In the genomic region with DNA sequence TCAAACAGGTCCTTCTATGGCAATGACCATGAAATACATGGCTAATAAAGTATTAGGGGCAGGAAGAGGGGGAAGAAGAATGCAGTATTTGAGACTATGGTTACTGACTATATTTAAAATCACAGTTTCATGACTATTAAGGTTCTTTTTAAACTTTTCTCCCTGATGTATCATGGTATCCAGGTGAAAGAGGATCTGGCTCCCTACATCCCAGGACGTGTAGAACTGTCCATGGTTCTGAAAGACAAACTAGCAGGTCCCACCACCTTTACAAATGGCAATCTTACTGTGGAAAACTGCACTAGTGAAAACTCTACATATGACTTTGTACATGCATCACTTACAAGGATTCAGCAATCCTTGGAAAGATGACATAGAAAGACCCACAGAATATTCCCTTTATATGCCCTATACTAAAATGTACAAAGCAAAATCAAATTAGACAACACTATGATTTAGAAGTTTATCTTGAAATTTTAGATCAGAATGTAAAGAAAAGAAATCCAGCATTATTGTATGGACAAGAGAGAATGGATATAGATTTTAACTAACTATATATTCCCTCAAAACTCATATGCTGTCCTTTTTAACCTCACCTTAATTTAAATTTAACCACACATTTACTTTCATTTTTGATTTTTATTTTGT, we compare ENCODE assay signal across 1 cellular context.
A peak's percentile ranks its signal among the peaks of the same experiment; 100 is the strongest.
TF ChIP-seq lines count a peak whose summit lies in the region.

No MANE protein-coding gene starts in this region.

TF ChIP-seq in HepG2, 621 proteins besides CTCF, POLR2A, EP300 and RAD21 (continued from another document and continues in another):
- TF ChIP-seq SYNCRIP (IDR thresholded peaks at IDR 0.05; ENCODE audit: insufficient read depth, low read depth, low read length), result no peak
- peak; percentile 42; the same call in 1 of the 2 replicates for TF ChIP-seq ZKSCAN8 (CRISPR knock-in tag; IDR thresholded peaks at IDR 0.05; ENCODE audit: borderline replicate concordance)
- TF ChIP-seq, protein P1, sequence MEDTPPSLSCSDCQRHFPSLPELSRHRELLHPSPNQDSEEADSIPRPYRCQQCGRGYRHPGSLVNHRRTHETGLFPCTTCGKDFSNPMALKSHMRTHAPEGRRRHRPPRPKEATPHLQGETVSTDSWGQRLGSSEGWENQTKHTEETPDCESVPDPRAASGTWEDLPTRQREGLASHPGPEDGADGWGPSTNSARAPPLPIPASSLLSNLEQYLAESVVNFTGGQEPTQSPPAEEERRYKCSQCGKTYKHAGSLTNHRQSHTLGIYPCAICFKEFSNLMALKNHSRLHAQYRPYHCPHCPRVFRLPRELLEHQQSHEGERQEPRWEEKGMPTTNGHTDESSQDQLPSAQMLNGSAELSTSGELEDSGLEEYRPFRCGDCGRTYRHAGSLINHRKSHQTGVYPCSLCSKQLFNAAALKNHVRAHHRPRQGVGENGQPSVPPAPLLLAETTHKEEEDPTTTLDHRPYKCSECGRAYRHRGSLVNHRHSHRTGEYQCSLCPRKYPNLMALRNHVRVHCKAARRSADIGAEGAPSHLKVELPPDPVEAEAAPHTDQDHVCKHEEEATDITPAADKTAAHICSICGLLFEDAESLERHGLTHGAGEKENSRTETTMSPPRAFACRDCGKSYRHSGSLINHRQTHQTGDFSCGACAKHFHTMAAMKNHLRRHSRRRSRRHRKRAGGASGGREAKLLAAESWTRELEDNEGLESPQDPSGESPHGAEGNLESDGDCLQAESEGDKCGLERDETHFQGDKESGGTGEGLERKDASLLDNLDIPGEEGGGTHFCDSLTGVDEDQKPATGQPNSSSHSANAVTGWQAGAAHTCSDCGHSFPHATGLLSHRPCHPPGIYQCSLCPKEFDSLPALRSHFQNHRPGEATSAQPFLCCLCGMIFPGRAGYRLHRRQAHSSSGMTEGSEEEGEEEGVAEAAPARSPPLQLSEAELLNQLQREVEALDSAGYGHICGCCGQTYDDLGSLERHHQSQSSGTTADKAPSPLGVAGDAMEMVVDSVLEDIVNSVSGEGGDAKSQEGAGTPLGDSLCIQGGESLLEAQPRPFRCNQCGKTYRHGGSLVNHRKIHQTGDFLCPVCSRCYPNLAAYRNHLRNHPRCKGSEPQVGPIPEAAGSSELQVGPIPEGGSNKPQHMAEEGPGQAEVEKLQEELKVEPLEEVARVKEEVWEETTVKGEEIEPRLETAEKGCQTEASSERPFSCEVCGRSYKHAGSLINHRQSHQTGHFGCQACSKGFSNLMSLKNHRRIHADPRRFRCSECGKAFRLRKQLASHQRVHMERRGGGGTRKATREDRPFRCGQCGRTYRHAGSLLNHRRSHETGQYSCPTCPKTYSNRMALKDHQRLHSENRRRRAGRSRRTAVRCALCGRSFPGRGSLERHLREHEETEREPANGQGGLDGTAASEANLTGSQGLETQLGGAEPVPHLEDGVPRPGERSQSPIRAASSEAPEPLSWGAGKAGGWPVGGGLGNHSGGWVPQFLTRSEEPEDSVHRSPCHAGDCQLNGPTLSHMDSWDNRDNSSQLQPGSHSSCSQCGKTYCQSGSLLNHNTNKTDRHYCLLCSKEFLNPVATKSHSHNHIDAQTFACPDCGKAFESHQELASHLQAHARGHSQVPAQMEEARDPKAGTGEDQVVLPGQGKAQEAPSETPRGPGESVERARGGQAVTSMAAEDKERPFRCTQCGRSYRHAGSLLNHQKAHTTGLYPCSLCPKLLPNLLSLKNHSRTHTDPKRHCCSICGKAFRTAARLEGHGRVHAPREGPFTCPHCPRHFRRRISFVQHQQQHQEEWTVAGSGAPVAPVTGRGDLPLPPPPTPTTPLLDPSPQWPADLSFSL (CRISPR knock-in tag; IDR thresholded peaks at IDR 0.05), result no peak
- no peak for TF ChIP-seq ZNF577 (CRISPR knock-in tag; IDR thresholded peaks at IDR 0.05; ENCODE audit: borderline replicate concordance, low read depth)
- TF ChIP-seq, protein P2, sequence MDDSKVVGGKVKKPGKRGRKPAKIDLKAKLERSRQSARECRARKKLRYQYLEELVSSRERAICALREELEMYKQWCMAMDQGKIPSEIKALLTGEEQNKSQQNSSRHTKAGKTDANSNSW (CRISPR knock-in tag; IDR thresholded peaks at IDR 0.05; ENCODE audit: borderline replicate concordance), result no peak
- TF ChIP-seq ZNF816 (CRISPR knock-in tag; IDR thresholded peaks at IDR 0.05; ENCODE audit: borderline replicate concordance), result no peak
- TF ChIP-seq DNMT3B (CRISPR knock-in tag; conservative IDR thresholded peaks at IDR 0.05), result peak; percentile 92
- TF ChIP-seq ZNF431 (CRISPR knock-in tag; IDR thresholded peaks at IDR 0.05; ENCODE audit: borderline replicate concordance, low read depth), result no peak
- TF ChIP-seq, protein P3, sequence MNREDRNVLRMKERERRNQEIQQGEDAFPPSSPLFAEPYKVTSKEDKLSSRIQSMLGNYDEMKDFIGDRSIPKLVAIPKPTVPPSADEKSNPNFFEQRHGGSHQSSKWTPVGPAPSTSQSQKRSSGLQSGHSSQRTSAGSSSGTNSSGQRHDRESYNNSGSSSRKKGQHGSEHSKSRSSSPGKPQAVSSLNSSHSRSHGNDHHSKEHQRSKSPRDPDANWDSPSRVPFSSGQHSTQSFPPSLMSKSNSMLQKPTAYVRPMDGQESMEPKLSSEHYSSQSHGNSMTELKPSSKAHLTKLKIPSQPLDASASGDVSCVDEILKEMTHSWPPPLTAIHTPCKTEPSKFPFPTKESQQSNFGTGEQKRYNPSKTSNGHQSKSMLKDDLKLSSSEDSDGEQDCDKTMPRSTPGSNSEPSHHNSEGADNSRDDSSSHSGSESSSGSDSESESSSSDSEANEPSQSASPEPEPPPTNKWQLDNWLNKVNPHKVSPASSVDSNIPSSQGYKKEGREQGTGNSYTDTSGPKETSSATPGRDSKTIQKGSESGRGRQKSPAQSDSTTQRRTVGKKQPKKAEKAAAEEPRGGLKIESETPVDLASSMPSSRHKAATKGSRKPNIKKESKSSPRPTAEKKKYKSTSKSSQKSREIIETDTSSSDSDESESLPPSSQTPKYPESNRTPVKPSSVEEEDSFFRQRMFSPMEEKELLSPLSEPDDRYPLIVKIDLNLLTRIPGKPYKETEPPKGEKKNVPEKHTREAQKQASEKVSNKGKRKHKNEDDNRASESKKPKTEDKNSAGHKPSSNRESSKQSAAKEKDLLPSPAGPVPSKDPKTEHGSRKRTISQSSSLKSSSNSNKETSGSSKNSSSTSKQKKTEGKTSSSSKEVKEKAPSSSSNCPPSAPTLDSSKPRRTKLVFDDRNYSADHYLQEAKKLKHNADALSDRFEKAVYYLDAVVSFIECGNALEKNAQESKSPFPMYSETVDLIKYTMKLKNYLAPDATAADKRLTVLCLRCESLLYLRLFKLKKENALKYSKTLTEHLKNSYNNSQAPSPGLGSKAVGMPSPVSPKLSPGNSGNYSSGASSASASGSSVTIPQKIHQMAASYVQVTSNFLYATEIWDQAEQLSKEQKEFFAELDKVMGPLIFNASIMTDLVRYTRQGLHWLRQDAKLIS (CRISPR knock-in tag; IDR thresholded peaks at IDR 0.05), result no peak
- TF ChIP-seq PRPF4 (IDR thresholded peaks at IDR 0.05; ENCODE audit: low read depth, low read length, poor library complexity, severe bottlenecking), result no peak
- TF ChIP-seq YEATS4 (CRISPR knock-in tag; IDR thresholded peaks at IDR 0.05; ENCODE audit: borderline replicate concordance), result no peak
- TF ChIP-seq MATR3 (CRISPR knock-in tag; IDR thresholded peaks at IDR 0.05), result no peak
- TF ChIP-seq ZNF761 (CRISPR knock-in tag; conservative IDR thresholded peaks at IDR 0.05), result no peak
- no peak for TF ChIP-seq ZNF674 (CRISPR knock-in tag; IDR thresholded peaks at IDR 0.05; ENCODE audit: low read depth)
- no peak for TF ChIP-seq ARNTL (CRISPR knock-in tag; IDR thresholded peaks at IDR 0.05)
- TF ChIP-seq, protein P4, sequence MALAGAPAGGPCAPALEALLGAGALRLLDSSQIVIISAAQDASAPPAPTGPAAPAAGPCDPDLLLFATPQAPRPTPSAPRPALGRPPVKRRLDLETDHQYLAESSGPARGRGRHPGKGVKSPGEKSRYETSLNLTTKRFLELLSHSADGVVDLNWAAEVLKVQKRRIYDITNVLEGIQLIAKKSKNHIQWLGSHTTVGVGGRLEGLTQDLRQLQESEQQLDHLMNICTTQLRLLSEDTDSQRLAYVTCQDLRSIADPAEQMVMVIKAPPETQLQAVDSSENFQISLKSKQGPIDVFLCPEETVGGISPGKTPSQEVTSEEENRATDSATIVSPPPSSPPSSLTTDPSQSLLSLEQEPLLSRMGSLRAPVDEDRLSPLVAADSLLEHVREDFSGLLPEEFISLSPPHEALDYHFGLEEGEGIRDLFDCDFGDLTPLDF (CRISPR knock-in tag; IDR thresholded peaks at IDR 0.05), result no peak
- no peak for TF ChIP-seq HNRNPL (IDR thresholded peaks at IDR 0.05; ENCODE audit: low read depth, low read length)
- no peak for TF ChIP-seq CENPX (CRISPR knock-in tag; IDR thresholded peaks at IDR 0.05)
- no peak for TF ChIP-seq ZFP62 (CRISPR knock-in tag; IDR thresholded peaks at IDR 0.05)
- peak; percentile 73; the same call in 1 of the 2 replicates for TF ChIP-seq FOXK1 (CRISPR knock-in tag; IDR thresholded peaks at IDR 0.05; ENCODE audit: borderline replicate concordance, low read depth)
- TF ChIP-seq, protein P5, sequence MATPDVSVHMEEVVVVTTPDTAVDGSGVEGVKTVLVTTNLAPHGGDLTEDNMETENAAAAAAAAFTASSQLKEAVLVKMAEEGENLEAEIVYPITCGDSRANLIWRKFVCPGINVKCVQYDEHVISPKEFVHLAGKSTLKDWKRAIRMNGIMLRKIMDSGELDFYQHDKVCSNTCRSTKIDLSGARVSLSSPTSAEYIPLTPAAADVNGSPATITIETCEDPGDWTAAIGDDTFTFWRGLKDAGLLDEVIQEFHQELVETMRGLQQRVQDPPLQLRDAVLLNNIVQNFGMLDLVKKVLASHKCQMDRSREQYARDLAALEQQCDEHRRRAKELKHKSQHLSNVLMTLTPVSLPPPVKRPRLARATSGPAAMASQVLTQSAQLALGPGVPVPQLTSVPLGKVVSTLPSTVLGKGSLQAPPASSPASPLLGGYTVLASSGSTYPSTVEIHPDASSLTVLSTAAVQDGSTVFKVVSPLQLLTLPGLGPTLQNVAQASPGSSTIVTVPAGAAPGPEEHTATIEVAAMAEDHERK (CRISPR knock-in tag; IDR thresholded peaks at IDR 0.05; ENCODE audit: low read depth), result no peak
- TF ChIP-seq, protein P6, sequence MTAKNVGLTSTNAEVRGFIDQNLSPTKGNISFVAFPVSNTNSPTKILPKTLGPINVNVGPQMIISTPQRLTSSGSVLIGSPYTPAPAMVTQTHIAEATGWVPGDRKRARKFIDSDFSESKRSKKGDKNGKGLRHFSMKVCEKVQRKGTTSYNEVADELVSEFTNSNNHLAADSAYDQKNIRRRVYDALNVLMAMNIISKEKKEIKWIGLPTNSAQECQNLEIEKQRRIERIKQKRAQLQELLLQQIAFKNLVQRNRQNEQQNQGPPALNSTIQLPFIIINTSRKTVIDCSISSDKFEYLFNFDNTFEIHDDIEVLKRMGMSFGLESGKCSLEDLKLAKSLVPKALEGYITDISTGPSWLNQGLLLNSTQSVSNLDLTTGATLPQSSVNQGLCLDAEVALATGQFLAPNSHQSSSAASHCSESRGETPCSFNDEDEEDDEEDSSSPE (CRISPR knock-in tag; IDR thresholded peaks at IDR 0.05), result no peak
- TF ChIP-seq EEA1 (CRISPR knock-in tag; IDR thresholded peaks at IDR 0.05; ENCODE audit: borderline replicate concordance), result no peak
- no peak for TF ChIP-seq HOXA9 (CRISPR knock-in tag; IDR thresholded peaks at IDR 0.05; ENCODE audit: borderline replicate concordance)
- no peak for TF ChIP-seq ZNF891 (CRISPR knock-in tag; IDR thresholded peaks at IDR 0.05)
- no peak for TF ChIP-seq ZNF350 (CRISPR knock-in tag; IDR thresholded peaks at IDR 0.05; ENCODE audit: borderline replicate concordance, low read depth)
- TF ChIP-seq, protein P7, sequence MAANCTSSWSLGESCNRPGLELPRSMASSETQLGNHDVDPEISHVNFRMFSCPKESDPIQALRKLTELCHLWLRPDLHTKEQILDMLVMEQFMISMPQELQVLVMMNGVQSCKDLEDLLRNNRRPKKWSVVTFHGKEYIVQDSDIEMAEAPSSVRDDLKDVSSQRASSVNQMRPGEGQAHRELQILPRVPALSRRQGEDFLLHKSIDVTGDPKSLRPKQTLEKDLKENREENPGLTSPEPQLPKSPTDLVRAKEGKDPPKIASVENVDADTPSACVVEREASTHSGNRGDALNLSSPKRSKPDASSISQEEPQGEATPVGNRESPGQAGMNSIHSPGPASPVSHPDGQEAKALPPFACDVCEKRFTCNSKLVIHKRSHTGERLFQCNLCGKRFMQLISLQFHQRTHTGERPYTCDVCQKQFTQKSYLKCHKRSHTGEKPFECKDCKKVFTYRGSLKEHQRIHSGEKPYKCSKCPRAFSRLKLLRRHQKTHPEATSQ (CRISPR knock-in tag; IDR thresholded peaks at IDR 0.05; ENCODE audit: borderline replicate concordance), result no peak
- TF ChIP-seq, protein P8, sequence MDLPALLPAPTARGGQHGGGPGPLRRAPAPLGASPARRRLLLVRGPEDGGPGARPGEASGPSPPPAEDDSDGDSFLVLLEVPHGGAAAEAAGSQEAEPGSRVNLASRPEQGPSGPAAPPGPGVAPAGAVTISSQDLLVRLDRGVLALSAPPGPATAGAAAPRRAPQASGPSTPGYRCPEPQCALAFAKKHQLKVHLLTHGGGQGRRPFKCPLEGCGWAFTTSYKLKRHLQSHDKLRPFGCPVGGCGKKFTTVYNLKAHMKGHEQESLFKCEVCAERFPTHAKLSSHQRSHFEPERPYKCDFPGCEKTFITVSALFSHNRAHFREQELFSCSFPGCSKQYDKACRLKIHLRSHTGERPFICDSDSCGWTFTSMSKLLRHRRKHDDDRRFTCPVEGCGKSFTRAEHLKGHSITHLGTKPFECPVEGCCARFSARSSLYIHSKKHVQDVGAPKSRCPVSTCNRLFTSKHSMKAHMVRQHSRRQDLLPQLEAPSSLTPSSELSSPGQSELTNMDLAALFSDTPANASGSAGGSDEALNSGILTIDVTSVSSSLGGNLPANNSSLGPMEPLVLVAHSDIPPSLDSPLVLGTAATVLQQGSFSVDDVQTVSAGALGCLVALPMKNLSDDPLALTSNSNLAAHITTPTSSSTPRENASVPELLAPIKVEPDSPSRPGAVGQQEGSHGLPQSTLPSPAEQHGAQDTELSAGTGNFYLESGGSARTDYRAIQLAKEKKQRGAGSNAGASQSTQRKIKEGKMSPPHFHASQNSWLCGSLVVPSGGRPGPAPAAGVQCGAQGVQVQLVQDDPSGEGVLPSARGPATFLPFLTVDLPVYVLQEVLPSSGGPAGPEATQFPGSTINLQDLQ (CRISPR knock-in tag; IDR thresholded peaks at IDR 0.05), result no peak
- TF ChIP-seq ZNF160 (CRISPR knock-in tag; IDR thresholded peaks at IDR 0.05), result no peak
- TF ChIP-seq, protein P9, sequence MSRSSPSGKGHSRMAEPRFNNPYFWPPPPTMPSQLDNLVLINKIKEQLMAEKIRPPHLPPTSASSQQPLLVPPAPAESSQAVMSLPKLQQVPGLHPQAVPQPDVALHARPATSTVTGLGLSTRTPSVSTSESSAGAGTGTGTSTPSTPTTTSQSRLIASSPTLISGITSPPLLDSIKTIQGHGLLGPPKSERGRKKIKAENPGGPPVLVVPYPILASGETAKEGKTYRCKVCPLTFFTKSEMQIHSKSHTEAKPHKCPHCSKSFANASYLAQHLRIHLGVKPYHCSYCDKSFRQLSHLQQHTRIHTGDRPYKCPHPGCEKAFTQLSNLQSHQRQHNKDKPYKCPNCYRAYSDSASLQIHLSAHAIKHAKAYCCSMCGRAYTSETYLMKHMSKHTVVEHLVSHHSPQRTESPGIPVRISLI (CRISPR knock-in tag; IDR thresholded peaks at IDR 0.05; ENCODE audit: borderline replicate concordance), result no peak
- no peak for TF ChIP-seq PLRG1 (conservative IDR thresholded peaks at IDR 0.05)
- TF ChIP-seq ZNF225 (CRISPR knock-in tag; IDR thresholded peaks at IDR 0.05), result no peak
- no peak for TF ChIP-seq CREM (IDR thresholded peaks at IDR 0.05)
- no peak for TF ChIP-seq CREM (CRISPR knock-in tag; IDR thresholded peaks at IDR 0.05)
- peak; percentile 41; the same call in 1 of the 2 replicates for TF ChIP-seq NCOA2 (CRISPR knock-in tag; IDR thresholded peaks at IDR 0.05)
